Comparison of ENCODE assay signal across 8 cellular contexts in the genomic region with DNA sequence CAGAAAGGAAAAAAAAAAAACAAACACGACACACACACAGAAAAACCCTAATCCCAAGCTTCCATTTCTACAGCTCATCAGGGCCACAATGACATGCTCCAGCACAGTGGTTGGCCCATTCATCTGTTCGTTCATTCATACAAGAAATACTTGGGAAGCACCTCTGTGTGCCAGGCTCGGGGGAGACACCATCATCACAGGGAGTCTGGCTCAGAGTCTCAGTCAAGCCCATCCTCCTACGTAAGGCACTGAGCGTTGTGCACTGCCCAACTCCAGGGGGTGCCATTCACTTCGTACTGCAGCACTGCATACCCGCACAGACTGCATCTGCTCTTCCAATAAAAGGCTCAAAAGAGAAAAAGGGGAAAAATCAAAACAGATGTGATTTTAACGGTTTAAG. TPM values are rescaled to one million over a fixed set of nuclear protein-coding genes. Genes with fewer than 3 reads are reported as not detected.
A peak's percentile ranks its signal among the peaks of the same experiment; 100 is the strongest.
DNase-seq lines count a peak whose midpoint lies in the region; ATAC-seq and TF ChIP-seq lines count a peak whose summit lies in the region.

No MANE protein-coding gene starts in this region.

- no peak overlapping the region for H3K27ac ChIP-seq in GM23338 (ENCODE audit: low read depth)
- H3K27ac ChIP-seq in SU-DHL-6 (ENCODE audit: low read depth, low read length) = no peak overlapping the region
- H3K27ac ChIP-seq in gastrocnemius medialis = peak overlapping the region in 2 of 4 donors; percentile 63 to 80
- H3K27ac ChIP-seq in coronary artery = peak overlapping the region in 1 of 2 donors; percentile 53

- H3K4me2 ChIP-seq in GM23338 (no peak overlapping the region), SU-DHL-6 (ENCODE audit: low read depth, low read length, poor library complexity, severe bottlenecking) (no peak overlapping the region)

- intact Hi-C loops in gastrocnemius medialis (cut with DNase I; ENCODE audit: low total_unique reads) = no loop called here

- H3K36me3 ChIP-seq in GM23338 (ENCODE audit: insufficient read depth) = no peaks in the 10 kb centered on the region
- H3K36me3 ChIP-seq in SU-DHL-6 (ENCODE audit: low read length) = no peaks in the 10 kb centered on the region
- no peaks in the 10 kb centered on the region for H3K36me3 ChIP-seq in gastrocnemius medialis

- H3K9me2 ChIP-seq in GM23338 (ENCODE audit: insufficient read depth) = no peaks in the 10 kb centered on the region
- no peaks in the 10 kb centered on the region for H3K9me2 ChIP-seq in SU-DHL-6 (replicated peaks; ENCODE audit: insufficient read depth, low read length)

- H3K79me2 ChIP-seq in GM23338 (replicated peaks; ENCODE audit: insufficient read depth) (peaks cover 75% of the 10 kb centered on the region), SU-DHL-6 (ENCODE audit: insufficient read depth, low read length) (no peaks in the 10 kb centered on the region)

- in situ Hi-C loops in gastrocnemius medialis (cut with MboI; ENCODE audit: low sequenced_read_pairs in 4 of 4) = no loop called here

- H3K27me3 ChIP-seq in GM23338 (ENCODE audit: insufficient read depth) = peaks cover 74% of the 10 kb centered on the region
- no peaks in the 10 kb centered on the region for H3K27me3 ChIP-seq in SU-DHL-6 (ENCODE audit: low read length)
- H3K27me3 ChIP-seq in gastrocnemius medialis = no peaks in the 10 kb centered on the region

- H3F3A ChIP-seq in GM23338 (replicated peaks; ENCODE audit: low read depth) (0 out of 2 replicates have a peak, but pooled peaks cover 5% of the 10 kb centered on the region), SU-DHL-6 (ENCODE audit: insufficient read depth) (no peaks in the 10 kb centered on the region)

- no peaks in the 10 kb centered on the region for H3K36me3 Mint-ChIP-seq in GM23338 (ENCODE audit: low read depth)

- H4K20me1 ChIP-seq in GM23338 (replicated peaks; ENCODE audit: insufficient read depth) = peaks cover 73% of the 10 kb centered on the region
- H4K20me1 ChIP-seq in SU-DHL-6 (ENCODE audit: low read depth, low read length) = no peaks in the 10 kb centered on the region

- no peak overlapping the region for H3K27ac Mint-ChIP-seq in GM23338

- H3K9me3 ChIP-seq in SU-DHL-6 (ENCODE audit: insufficient read depth, low read length) = no peaks in the 10 kb centered on the region
- H3K9me3 ChIP-seq in gastrocnemius medialis = no peaks in the 10 kb centered on the region

- TF ChIP-seq CTCF in AG09319 (IDR thresholded peaks at IDR 0.05; ENCODE audit: low read depth, low read length) (peak; percentile 60), GM23338 (conservative IDR thresholded peaks at IDR 0.05; ENCODE audit: low read depth in 2 of 2) (peak; percentile 41 to 66), SU-DHL-6 (IDR thresholded peaks at IDR 0.05; ENCODE audit: insufficient read depth, low read length, poor library complexity, severe bottlenecking) (peak; percentile 30), fibroblast of villous mesenchyme (IDR thresholded peaks at IDR 0.05; ENCODE audit: insufficient read depth, low read depth, low read length) (peak; percentile 58), gastrocnemius medialis (IDR thresholded peaks at IDR 0.05 in 4 of 5, conservative IDR thresholded peaks at IDR 0.05 in 1 of 5) (no peak), coronary artery (IDR thresholded peaks at IDR 0.05) (no peak)

- DNase-seq in AG09319 (ENCODE audit: extremely low read depth, low read depth) = no peak
- peak; percentile 73 for DNase-seq in GM23338 (ENCODE audit: low spot score)
- peak; percentile 64 for DNase-seq in fibroblast of villous mesenchyme (ENCODE audit: low read depth)
- DNase-seq in pons (ENCODE audit: low spot score) = peak; percentile 86
- DNase-seq in HPDE6-E6E7 (ENCODE audit: extremely low spot score) = no peak
- DNase-seq in gastrocnemius medialis = no peak
- no peak for DNase-seq in coronary artery (ENCODE audit: low spot score)

- ATAC-seq in GM23338 = peak; percentile 96
- ATAC-seq in gastrocnemius medialis = no peak

- H2AFZ ChIP-seq in GM23338 (no peak overlapping the region), SU-DHL-6 (ENCODE audit: low read depth, low read length, severe bottlenecking) (no peak overlapping the region)

- H3K4me1 ChIP-seq in GM23338 (ENCODE audit: insufficient read depth) (peaks cover 5% of the 10 kb centered on the region; the same call in 1 of the 2 replicates), gastrocnemius medialis (peaks cover 59 to 67% of the 10 kb centered on the region in 2 donors)

- H3K27me3 Mint-ChIP-seq in GM23338 (ENCODE audit: insufficient read depth, low read depth, poor library complexity) = peaks cover 60% of the 10 kb centered on the region

- no peak overlapping the region for H3K4me3 ChIP-seq in GM23338
- H3K4me3 ChIP-seq in SU-DHL-6 (ENCODE audit: insufficient read depth, low read length, poor library complexity, severe bottlenecking) = no peak overlapping the region
- no peak overlapping the region for H3K4me3 ChIP-seq in fibroblast of villous mesenchyme (ENCODE audit: low read depth, low read length)
- H3K4me3 ChIP-seq in gastrocnemius medialis = no peak overlapping the region
- H3K4me3 ChIP-seq in coronary artery = no peak overlapping the region

- H3K9me3 Mint-ChIP-seq in GM23338 = no peaks in the 10 kb centered on the region

- no peak overlapping the region for H3K9ac ChIP-seq in SU-DHL-6 (ENCODE audit: low read length)

- H3K4me3 Mint-ChIP-seq in GM23338 = no peak overlapping the region

- H3K4me1 Mint-ChIP-seq in GM23338 = peaks cover 17% of the 10 kb centered on the region

- TF ChIP-seq POLR2A in gastrocnemius medialis (IDR thresholded peaks at IDR 0.05) = no peak

TF ChIP-seq in GM23338, 12 proteins besides CTCF, POLR2A, EP300 and RAD21:
- no peak for TF ChIP-seq ZNF331 (CRISPR knock-in tag; IDR thresholded peaks at IDR 0.05; ENCODE audit: low read depth)
- TF ChIP-seq STAT1 (IDR thresholded peaks at IDR 0.05; ENCODE audit: unreplicated experiment) = no peak
- TF ChIP-seq NANOG (IDR thresholded peaks at IDR 0.05; ENCODE audit: borderline replicate concordance) = no peak

RNA-seq across cellular contexts. Expression of a gene that starts 15.3 kb away (rescaled TPM):
- total RNA-seq in GM23338 (2014; rRNA removed; shearing (Covaris generic)) = 10.4 and 10.9 TPM in 2 replicates
- 6.7 and 6.8 TPM in 2 replicates for polyA plus RNA-seq in GM23338 (2016; fragmentation: Nextera tagmentation; extraction: Ambion mirVana)
- total RNA-seq in fibroblast of villous mesenchyme (21.2 and 26.4 TPM in 2 replicates), gastrocnemius medialis (1 to 10 TPM; 4.8 to 8.2 (median 7.6) TPM)

RNA-seq across cellular contexts. Expression of a gene that starts 45.4 kb away (rescaled TPM):
- total RNA-seq in GM23338 (2014; rRNA removed; shearing (Covaris generic)) = 19.9 and 22.1 TPM in 2 replicates
- 6.7 and 8.0 TPM in 2 replicates for polyA plus RNA-seq in GM23338 (2016; fragmentation: Nextera tagmentation; extraction: Ambion mirVana)
- 11.2 and 11.9 TPM in 2 replicates for total RNA-seq in fibroblast of villous mesenchyme
- total RNA-seq in gastrocnemius medialis = 10 to 100 TPM in 3 of 4 donors, 1 to 10 TPM in 1; 9.3 to 14.8 (median 14.5) TPM

Comparison
In these comparisons a context has a peak if more than half of its experiments do, and no peak if none do; other contexts are left out.
1. DNase-seq: peak in GM23338 (single experiment), fibroblast of villous mesenchyme (single experiment) and pons (single experiment); none in AG09319 (single experiment), HPDE6-E6E7 (single experiment), gastrocnemius medialis (0 of 2) and coronary artery (single experiment).
2. CTCF ChIP-seq: peak in AG09319 (single experiment), GM23338 (2 of 2), SU-DHL-6 (single experiment) and fibroblast of villous mesenchyme (single experiment); none in gastrocnemius medialis (0 of 5) and coronary artery (single experiment).